ENCODE assay signal across 10 cellular contexts in genomic region chr2:127864877-127865276, GRCh38. TPM values are rescaled to one million over a fixed set of nuclear protein-coding genes. Genes with fewer than 3 reads are reported as not detected.
A peak's percentile ranks its signal among the peaks of the same experiment; 100 is the strongest.
DNase-seq lines count a peak whose midpoint lies in the region; ATAC-seq and TF ChIP-seq lines count a peak whose summit lies in the region.
"Had no signal": no experiment of that assay in that cellular context is flagged by ENCODE, and none has a peak within 500 bp of the region (broad histone marks: within the 10 kb centered on the region; RNA-seq: fewer than 3 reads in every experiment).

No MANE protein-coding gene starts in this region.

- H3K9me3 ChIP-seq in SK-N-SH, result no peaks in the 10 kb centered on the region
- H3K9me3 ChIP-seq: ascending aorta had no signal

- no peak overlapping the region for H2AFZ ChIP-seq in SK-N-SH (ENCODE audit: low read depth)

- H3K79me2 ChIP-seq in SK-N-SH (ENCODE audit: insufficient read depth), result peaks cover 24% of the 10 kb centered on the region

- peaks cover 5% of the 10 kb centered on the region for H4K20me1 ChIP-seq in SK-N-SH (ENCODE audit: insufficient read depth)

- 71% methylated on average over 11 of the region's 11 CpGs for WGBS in SK-N-SH (ENCODE audit: low lambda C conversion rate)

- H3K4me2 ChIP-seq in SK-N-SH, result no peak overlapping the region

- DNase-seq in AG20443 (ENCODE audit: low spot score), result peak; percentile 55
- DNase-seq in GM13977 (ENCODE audit: low spot score), result no peak
- peak; percentile 70 for DNase-seq in SK-N-SH
- DNase-seq in iPS-NIHi11 (ENCODE audit: low spot score), result peak; percentile 36
- no peak for DNase-seq in activated CD8-positive, alpha-beta memory T cell treated with anti-CD3 and anti-CD28 coated beads, Interleukin-2, amount 50 U/mL, for 4 hours
- no peak for DNase-seq in SHP77 treated with DMSO at 0.1 percent for 48 hours (lab: John Stamatoyannopoulos, UW)
- DNase-seq in globus pallidus (ENCODE audit: low spot score), result no peak
- DNase-seq: NK-92 treated with Interleukin-12 subunit alpha and Interleukin-12 subunit beta, amount 100 ng/mL, for 24 hours had no signal

- no peak overlapping the region for H3K9ac ChIP-seq in SK-N-SH

- peak; percentile 5 for TF ChIP-seq CTCF in GM13977 (IDR thresholded peaks at IDR 0.05; ENCODE audit: extremely low read depth, insufficient read depth, missing control alignments)
- TF ChIP-seq CTCF in SK-N-SH (IDR thresholded peaks at IDR 0.05), result peak; percentile 23; the same call in 1 of the 2 replicates

- in situ Hi-C loops in GM13977 (cut with MboI; ENCODE audit: low pct_unique_long_range_greater_than_20kb, low sequenced_read_pairs, unreplicated experiment), result no loop called here

- H3K27me3 ChIP-seq in SK-N-SH (ENCODE audit: insufficient read depth), result no peaks in the 10 kb centered on the region
- H3K27me3 ChIP-seq: ascending aorta had no signal

- H3K4me1 ChIP-seq in SK-N-SH (ENCODE audit: control insufficient read depth in 1 of 2, insufficient read depth in 2 of 2, low read depth in 1 of 2, low read length in 1 of 2), result no peaks in the 10 kb centered on the region; a peak in 1 of 4 replicates
- H3K4me1 ChIP-seq: ascending aorta had no signal

- no peak for TF ChIP-seq RAD21 in SK-N-SH (IDR thresholded peaks at IDR 0.05; ENCODE audit: low read length)

- POLR2A ChIA-PET in SK-N-SH (lab: Yijun Ruan, JAX), result no interaction called here

- H3F3A ChIP-seq in SK-N-SH (replicated peaks; ENCODE audit: insufficient read depth), result peaks cover 21% of the 10 kb centered on the region

- no peak for TF ChIP-seq EP300 in SK-N-SH (IDR thresholded peaks at IDR 0.05; ENCODE audit: borderline replicate concordance in 1 of 2, low read depth in 1 of 2, low read length in 1 of 2)

- ATAC-seq in GM18498 (IDR thresholded peaks at IDR 0.05; ENCODE audit: unreplicated experiment), result no peak

- CTCF ChIA-PET in SK-N-SH (lab: Yijun Ruan, JAX), result no interaction called here

- peaks cover 42 to 64% of the 10 kb centered on the region in 2 experiments for H3K36me3 ChIP-seq in SK-N-SH (replicated peaks in 1 of 2; ENCODE audit: control insufficient read depth in 1 of 2, insufficient read depth in 2 of 2, low read length in 1 of 2)

- no peak overlapping the region for H3K27ac ChIP-seq in SK-N-SH (ENCODE audit: low read depth in 2 of 2, low read length in 1 of 2)
- H3K27ac ChIP-seq: ascending aorta had no signal

- H3K4me3 ChIP-seq in SK-N-SH (ENCODE audit: low read depth in 2 of 2, low read length in 1 of 2), result no peak overlapping the region
- H3K4me3 ChIP-seq: ascending aorta had no signal

- no peaks in the 10 kb centered on the region for H3K9me2 ChIP-seq in SK-N-SH

TF ChIP-seq in SK-N-SH, 30 proteins besides CTCF, POLR2A, EP300 and RAD21:
- TF ChIP-seq MEF2A (IDR thresholded peaks at IDR 0.05; ENCODE audit: borderline replicate concordance, low read depth), result no peak

RNA-seq across cellular contexts. Expression of gene POLR2D, which starts 6.9 kb away (rescaled TPM):
- polyA plus RNA-seq in SK-N-SH (2012; rRNA removed), result 11.0 and 11.5 TPM in 2 replicates
- 15.3 and 16.4 TPM in 2 replicates for polyA plus RNA-seq in SK-N-SH (2012; cell fraction: cytosol; rRNA removed)
- polyA plus RNA-seq in SK-N-SH (2012; cell fraction: nucleus; rRNA removed), result 5.0 and 7.3 TPM in 2 replicates

RNA-seq across cellular contexts. Expression of gene AMMECR1L, which starts 20.9 kb away (rescaled TPM):
- 11.0 and 12.6 TPM in 2 replicates for polyA plus RNA-seq in SK-N-SH (2012; rRNA removed)
- 11.5 and 13.0 TPM in 2 replicates for polyA plus RNA-seq in SK-N-SH (2012; cell fraction: cytosol; rRNA removed)
- 15.1 and 21.9 TPM in 2 replicates for polyA plus RNA-seq in SK-N-SH (2012; cell fraction: nucleus; rRNA removed)

RNA-seq across cellular contexts. Expression of gene WDR33, which starts 53.9 kb away (rescaled TPM):
- polyA plus RNA-seq in SK-N-SH (2012; rRNA removed), result 12.4 and 16.1 TPM in 2 replicates
- polyA plus RNA-seq in SK-N-SH (2012; cell fraction: cytosol; rRNA removed), result 15.7 and 17.7 TPM in 2 replicates
- 10.4 and 18.0 TPM in 2 replicates for polyA plus RNA-seq in SK-N-SH (2012; cell fraction: nucleus; rRNA removed)

Comparison
In these comparisons a context has a peak if more than half of its experiments do, and no peak if none do; other contexts are left out.
1. DNase-seq: peak in AG20443 (single experiment), SK-N-SH (single experiment) and iPS-NIHi11 (single experiment); none in GM13977 (single experiment), activated CD8-positive, alpha-beta memory T cell treated with anti-CD3 and anti-CD28 coated beads, Interleukin-2, amount 50 U/mL, for 4 hours (single experiment), SHP77 treated with DMSO at 0.1 percent for 48 hours (single experiment) and globus pallidus (single experiment).